Comparison of ENCODE assay signal across 9 cellular contexts in genomic region chr2:200483729-200484198, GRCh38. TPM values are rescaled to one million over a fixed set of nuclear protein-coding genes. Genes with fewer than 3 reads are reported as not detected.
DNase-seq lines count a peak whose midpoint lies in the region; ATAC-seq and TF ChIP-seq lines count a peak whose summit lies in the region.
"Had no signal": no experiment of that assay in that cellular context is flagged by ENCODE, and none has a peak within 500 bp of the region (broad histone marks: within the 10 kb centered on the region; RNA-seq: fewer than 3 reads in every experiment).

No MANE protein-coding gene starts in this region.

- in situ Hi-C loops in GM13976 (cut with MboI; ENCODE audit: low sequenced_read_pairs, unreplicated experiment), result no loop called here

- peak; percentile 37 for TF ChIP-seq CTCF in AG10803 (conservative IDR thresholded peaks at IDR 0.05; ENCODE audit: low read length)
- TF ChIP-seq CTCF in GM13976 (IDR thresholded peaks at IDR 0.05; ENCODE audit: borderline replicate concordance, control extremely low read depth, extremely low read depth, insufficient read depth, missing control alignments), result peak; percentile 71

- DNase-seq in AG10803 (ENCODE audit: low read depth), result no peak
- DNase-seq in GM13976 (ENCODE audit: low spot score), result peak; percentile 57
- peak; percentile 6 for DNase-seq in NCI-H2171 (lab: John Stamatoyannopoulos, UW)
- DNase-seq in astrocyte of the hippocampus (ENCODE audit: low read depth, low spot score), result peak; percentile 21
- peak; percentile 39 for DNase-seq in mucosa of gallbladder (ENCODE audit: low spot score)
- no peak for DNase-seq in NCI-H1694 (lab: John Stamatoyannopoulos, UW)

- ATAC-seq in HG02938 (IDR thresholded peaks at IDR 0.05; ENCODE audit: unreplicated experiment), result peak; percentile 70
- ATAC-seq in HG03045 (IDR thresholded peaks at IDR 0.05; ENCODE audit: unreplicated experiment), result no peak

- no peak overlapping the region for H3K4me3 ChIP-seq in AG10803 (ENCODE audit: low read length)
- H3K4me3 ChIP-seq: SJSA1 had no signal

RNA-seq across cellular contexts. Expression of gene KCTD18, which starts 26.1 kb away (rescaled TPM):
- 16.1 TPM for total RNA-seq in mucosa of gallbladder

RNA-seq across cellular contexts. Expression of gene SGO2, which starts 42.2 kb away (rescaled TPM):
- total RNA-seq in mucosa of gallbladder, result 2.0 TPM

Comparison
In these comparisons a context has a peak if more than half of its experiments do, and no peak if none do; other contexts are left out.
1. DNase-seq: peak in GM13976 (single experiment), NCI-H2171 (single experiment), astrocyte of the hippocampus (single experiment) and mucosa of gallbladder (single experiment); none in AG10803 (single experiment) and NCI-H1694 (single experiment).